Comparison of ENCODE assay signal across 1 cellular context in genomic region chr17:76125922-76126321, GRCh38.
TF ChIP-seq lines count a peak whose summit lies in the region.

No MANE protein-coding gene starts in this region.

TF ChIP-seq in A549, 52 proteins besides CTCF, POLR2A, EP300 and RAD21:
- TF ChIP-seq KDM5A (IDR thresholded peaks at IDR 0.05) (no peak), ESRRA (IDR thresholded peaks at IDR 0.05; ENCODE audit: borderline replicate concordance, low read length) (no peak), ZSCAN20 (CRISPR knock-in tag; IDR thresholded peaks at IDR 0.05) (no peak), CHD4 (IDR thresholded peaks at IDR 0.05; ENCODE audit: borderline replicate concordance) (no peak), RCOR1 (IDR thresholded peaks at IDR 0.05; ENCODE audit: low read depth, low read length) (no peak), FOXS1 (CRISPR knock-in tag; IDR thresholded peaks at IDR 0.05) (no peak), MYC (IDR thresholded peaks at IDR 0.05; ENCODE audit: borderline replicate concordance, low read length) (no peak), JUN (IDR thresholded peaks at IDR 0.05) (no peak), BCL3 (IDR thresholded peaks at IDR 0.05) (no peak), ZFP36 (IDR thresholded peaks at IDR 0.05; ENCODE audit: borderline replicate concordance, partially characterized antibody) (no peak), FOSL2 (IDR thresholded peaks at IDR 0.05) (no peak), FOSL2 (CRISPR knock-in tag; IDR thresholded peaks at IDR 0.05) (no peak), ZNF302 (CRISPR knock-in tag; IDR thresholded peaks at IDR 0.05) (no peak), RNF2 (IDR thresholded peaks at IDR 0.05; ENCODE audit: borderline replicate concordance, low read depth) (no peak), SREBF2 (IDR thresholded peaks at IDR 0.05) (no peak), HOXA7 (CRISPR knock-in tag; IDR thresholded peaks at IDR 0.05) (no peak), KDM1A (IDR thresholded peaks at IDR 0.05; ENCODE audit: low read depth) (no peak)
- TF ChIP-seq, protein P1, sequence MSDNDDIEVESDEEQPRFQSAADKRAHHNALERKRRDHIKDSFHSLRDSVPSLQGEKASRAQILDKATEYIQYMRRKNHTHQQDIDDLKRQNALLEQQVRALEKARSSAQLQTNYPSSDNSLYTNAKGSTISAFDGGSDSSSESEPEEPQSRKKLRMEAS (IDR thresholded peaks at IDR 0.05) = no peak
